10 cellular contexts compared by ENCODE assay signal in genomic region chr4:42633605-42634388, GRCh38. TPM values are rescaled to one million over a fixed set of nuclear protein-coding genes. Genes with fewer than 3 reads are reported as not detected.
A peak's percentile ranks its signal among the peaks of the same experiment; 100 is the strongest.
DNase-seq lines count a peak whose midpoint lies in the region; ATAC-seq and TF ChIP-seq lines count a peak whose summit lies in the region.
"Had no signal": no experiment of that assay in that cellular context is flagged by ENCODE, and none has a peak within 500 bp of the region (broad histone marks: within the 10 kb centered on the region; RNA-seq: fewer than 3 reads in every experiment).

No MANE protein-coding gene starts in this region.

- no peak overlapping the region for H3K4me3 ChIP-seq in GM12865 (ENCODE audit: low read depth, low read length)
- no peak overlapping the region for H3K4me3 ChIP-seq in upper lobe of right lung
- H3K4me3 ChIP-seq: transverse colon had no signal

- intact Hi-C loops in upper lobe of right lung (cut with DNase I) = no loop called here

- ATAC-seq in GM19328 (IDR thresholded peaks at IDR 0.05; ENCODE audit: unreplicated experiment) (peak; percentile 58), HG02970 (IDR thresholded peaks at IDR 0.05; ENCODE audit: low FRiP score, unreplicated experiment) (peak; percentile 44), upper lobe of right lung (no peak)
- ATAC-seq in activated T-helper 17 cell treated with anti-CD3 and anti-CD28 coated beads, Interleukin-2, amount 50 U/mL, for 72 hours (replicated peaks) = peak; percentile 88

- no peaks in the 10 kb centered on the region for H3K36me3 Mint-ChIP-seq in activated T-helper 17 cell treated with anti-CD3 and anti-CD28 coated beads, Interleukin-2, amount 50 U/mL, for 72 hours (ENCODE audit: low read depth)
- peaks cover 2% of the 10 kb centered on the region for H3K36me3 Mint-ChIP-seq in T-helper 2 cell treated with Interferon-gamma antibody and Interleukin-4, amounts not matched to agents 5 μg/mL and 100 μg/mL, for 36 hours (ENCODE audit: low read depth)

- no peaks in the 10 kb centered on the region for H3K27me3 Mint-ChIP-seq in activated T-helper 17 cell treated with anti-CD3 and anti-CD28 coated beads, Interleukin-2, amount 50 U/mL, for 72 hours
- H3K27me3 Mint-ChIP-seq in T-helper 2 cell treated with Interferon-gamma antibody and Interleukin-4, amounts not matched to agents 5 μg/mL and 100 μg/mL, for 36 hours (ENCODE audit: low read depth) = no peaks in the 10 kb centered on the region

- TF ChIP-seq CTCF in GM12865 (IDR thresholded peaks at IDR 0.05; ENCODE audit: insufficient read depth, low read depth, low read length, missing control alignments) (no peak), upper lobe of right lung (IDR thresholded peaks at IDR 0.05) (no peak)

- peak overlapping the region; percentile 87 for H3K27ac Mint-ChIP-seq in activated T-helper 17 cell treated with anti-CD3 and anti-CD28 coated beads, Interleukin-2, amount 50 U/mL, for 72 hours
- H3K27ac Mint-ChIP-seq in T-helper 2 cell treated with Interferon-gamma antibody and Interleukin-4, amounts not matched to agents 5 μg/mL and 100 μg/mL, for 36 hours = no peak overlapping the region

- H3K27me3 ChIP-seq in upper lobe of right lung = no peaks in the 10 kb centered on the region
- H3K27me3 ChIP-seq: transverse colon had no signal

- peak; percentile 65 for DNase-seq in GM12865 (ENCODE audit: low read depth)
- no peak for DNase-seq in SW 1271 (lab: John Stamatoyannopoulos, UW)
- no peak for DNase-seq in anterior cingulate cortex (lab: John Stamatoyannopoulos, UW)
- DNase-seq in upper lobe of right lung = no peak
- no peak for DNase-seq in T-helper 2 cell treated with Interferon-gamma antibody and Interleukin-4, amounts not matched to agents 5 μg/mL and 100 μg/mL, for 36 hours (ENCODE audit: low spot score)
- DNase-seq: activated CD4-positive, alpha-beta T cell treated with anti-CD3 and anti-CD28 coated beads, Interleukin-2, amount 50 U/mL, for 4 hours; transverse colon had no signal

- H3K9me3 Mint-ChIP-seq in activated T-helper 17 cell treated with anti-CD3 and anti-CD28 coated beads, Interleukin-2, amount 50 U/mL, for 72 hours = no peaks in the 10 kb centered on the region
- no peaks in the 10 kb centered on the region for H3K9me3 Mint-ChIP-seq in T-helper 2 cell treated with Interferon-gamma antibody and Interleukin-4, amounts not matched to agents 5 μg/mL and 100 μg/mL, for 36 hours

- peaks cover 6% of the 10 kb centered on the region for H3K4me1 ChIP-seq in upper lobe of right lung

- no peaks in the 10 kb centered on the region for H3K9me3 ChIP-seq in upper lobe of right lung
- H3K9me3 ChIP-seq: transverse colon had no signal

- H3K27ac ChIP-seq in upper lobe of right lung = no peak overlapping the region
- H3K27ac ChIP-seq: transverse colon had no signal

- H3K4me3 Mint-ChIP-seq in activated T-helper 17 cell treated with anti-CD3 and anti-CD28 coated beads, Interleukin-2, amount 50 U/mL, for 72 hours = peak overlapping the region; percentile 44
- no peak overlapping the region for H3K4me3 Mint-ChIP-seq in T-helper 2 cell treated with Interferon-gamma antibody and Interleukin-4, amounts not matched to agents 5 μg/mL and 100 μg/mL, for 36 hours

- H3K4me1 Mint-ChIP-seq in activated T-helper 17 cell treated with anti-CD3 and anti-CD28 coated beads, Interleukin-2, amount 50 U/mL, for 72 hours = peaks cover 40% of the 10 kb centered on the region
- peaks cover 31% of the 10 kb centered on the region for H3K4me1 Mint-ChIP-seq in T-helper 2 cell treated with Interferon-gamma antibody and Interleukin-4, amounts not matched to agents 5 μg/mL and 100 μg/mL, for 36 hours (ENCODE audit: low read depth)

- H3K36me3 ChIP-seq in upper lobe of right lung = no peaks in the 10 kb centered on the region
- H3K36me3 ChIP-seq: transverse colon had no signal

RNA-seq across cellular contexts. Expression of gene ATP8A1, which starts 23.1 kb away (rescaled TPM):
- total RNA-seq in activated T-helper 17 cell treated with anti-CD3 and anti-CD28 coated beads, Interleukin-2, amount 50 U/mL, for 72 hours = 10 to 100 TPM; 17.0 to 29.2 TPM
- total RNA-seq in upper lobe of right lung = 79.3 TPM
